Comparison of ENCODE assay signal across 8 cellular contexts in the genomic region with DNA sequence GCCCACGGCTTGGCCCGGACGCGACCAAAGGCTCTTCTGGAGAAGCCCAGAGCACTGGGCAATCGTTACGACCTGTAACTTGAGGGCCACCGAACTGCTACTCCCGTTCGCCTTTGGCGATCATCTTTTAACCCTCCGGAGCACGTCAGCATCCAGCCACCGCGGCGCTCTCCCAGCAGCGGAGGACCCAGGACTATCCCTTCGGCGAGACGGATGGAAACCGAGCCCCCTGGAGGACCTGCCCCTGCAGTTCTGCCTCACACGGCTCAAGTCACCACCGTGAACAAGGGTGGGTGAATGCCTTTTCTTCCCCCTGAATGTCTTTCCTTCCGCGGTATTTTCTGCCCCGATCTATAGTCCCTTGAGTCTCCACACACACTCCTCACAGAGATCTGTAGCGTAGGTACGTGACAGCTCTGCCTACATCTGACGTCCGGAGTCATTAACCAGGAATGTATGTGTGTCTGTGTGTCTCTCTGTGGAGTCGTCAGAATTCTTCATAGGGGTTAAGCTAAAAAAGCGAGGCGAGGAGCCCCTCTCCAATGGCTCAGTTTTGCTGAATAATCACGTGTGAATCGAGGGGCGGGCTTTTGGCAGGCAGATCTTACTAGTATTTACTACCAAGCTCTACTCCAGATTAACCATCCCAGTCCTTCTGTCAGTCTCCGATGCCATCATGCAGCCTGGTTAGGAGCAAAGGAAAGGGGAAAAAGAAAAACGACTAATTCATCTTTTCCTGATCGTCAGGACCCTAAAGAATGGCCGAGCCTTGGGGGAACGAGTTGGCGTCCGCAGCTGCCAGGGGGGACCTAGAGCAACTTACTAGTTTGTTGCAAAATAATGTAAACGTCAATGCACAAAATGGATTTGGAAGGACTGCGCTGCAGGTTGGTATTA. TPM values are rescaled to one million over a fixed set of nuclear protein-coding genes. Genes with fewer than 3 reads are reported as not detected.
DNase-seq lines count a peak whose midpoint lies in the region; ATAC-seq and TF ChIP-seq lines count a peak whose summit lies in the region.

TSS of gene CDKN2C (plus strand) at position 635 of the 897 bp plus-strand sequence. CDS start at position 759, 124 bp downstream.

- no peaks in the 10 kb centered on the region for H3K9me3 ChIP-seq in NT2/D1 (ENCODE audit: insufficient read depth, low read length)
- no peaks in the 10 kb centered on the region for H3K9me3 ChIP-seq in suprapubic skin

- no peak for TF ChIP-seq EP300 in suprapubic skin (IDR thresholded peaks at IDR 0.05)

- H3K36me3 ChIP-seq in NT2/D1 (ENCODE audit: insufficient read depth, insufficient read length, low read length), result no peaks in the 10 kb centered on the region
- no peaks in the 10 kb centered on the region for H3K36me3 ChIP-seq in suprapubic skin

- under 1% methylated on average over 24 of the region's 44 CpGs for WGBS in suprapubic skin

- peaks cover 94% of the 10 kb centered on the region for H3K27me3 ChIP-seq in NT2/D1 (ENCODE audit: insufficient read depth, insufficient read length)
- no peaks in the 10 kb centered on the region for H3K27me3 ChIP-seq in suprapubic skin

- peaks cover 3% of the 10 kb centered on the region for H3K4me1 ChIP-seq in NT2/D1 (ENCODE audit: insufficient read depth, insufficient read length)
- H3K4me1 ChIP-seq in suprapubic skin, result peaks cover 39% of the 10 kb centered on the region

- no peak for TF ChIP-seq CTCF in epithelial cell of proximal tubule (conservative IDR thresholded peaks at IDR 0.05; ENCODE audit: low read depth, low read length)
- TF ChIP-seq CTCF in suprapubic skin (IDR thresholded peaks at IDR 0.05), result no peak

- H3K4me3 ChIP-seq in NT2/D1 (ENCODE audit: insufficient read length, low read depth), result peak within 1 kb of the TSS; percentile 70
- H3K4me3 ChIP-seq in epithelial cell of proximal tubule (ENCODE audit: low read depth, low read length), result peak within 1 kb of the TSS; percentile 85
- H3K4me3 ChIP-seq in suprapubic skin, result peak within 1 kb of the TSS; percentile 89

- H3K9ac ChIP-seq in NT2/D1 (ENCODE audit: insufficient read length, low read depth), result peak within 1 kb of the TSS; percentile 78

- TF ChIP-seq POLR2A in suprapubic skin (IDR thresholded peaks at IDR 0.05), result peak in 1 of 2 donors; percentile 50

- peak; percentile 26 for ATAC-seq in GM21528 (IDR thresholded peaks at IDR 0.05; ENCODE audit: low FRiP score, unreplicated experiment)

- peak within 1 kb of the TSS; percentile 98 for H3K27ac ChIP-seq in suprapubic skin

- peak; percentile 87 for DNase-seq in DMS153 treated with DMSO at 0.1 percent for 48 hours (lab: John Stamatoyannopoulos, UW; ENCODE audit: unreplicated experiment)
- DNase-seq in HuH-7 (ENCODE audit: low spot score), result peak; percentile 60
- DNase-seq in NT2/D1 (ENCODE audit: low read depth, low spot score), result no peak
- peak; percentile 44 for DNase-seq in activated T-cell treated with anti-CD3 and anti-CD28 coated beads for 4 hours
- DNase-seq in epithelial cell of proximal tubule (ENCODE audit: low read depth), result no peak
- DNase-seq in mucosa of gallbladder (ENCODE audit: low spot score), result peak; percentile 82
- peak; percentile 87 to 90 for DNase-seq in suprapubic skin (ENCODE audit: low spot score in 2 of 2)

RNA-seq across cellular contexts. Expression of gene CDKN2C, which starts in this region (rescaled TPM):
- total RNA-seq in epithelial cell of proximal tubule (2.8 and 3.0 TPM in 2 replicates), mucosa of gallbladder (9.0 TPM), suprapubic skin (10 to 100 TPM in 3 of 4 donors, 1 to 10 TPM in 1; 9.9 to 13.0 (median 11.1) TPM)

Comparison
In these comparisons a context has a peak if more than half of its experiments do, and no peak if none do; other contexts are left out.
1. DNase-seq: peak in DMS153 treated with DMSO at 0.1 percent for 48 hours (single experiment), HuH-7 (single experiment), activated T-cell treated with anti-CD3 and anti-CD28 coated beads for 4 hours (single experiment), mucosa of gallbladder (single experiment) and suprapubic skin (2 of 2); none in NT2/D1 (single experiment) and epithelial cell of proximal tubule (single experiment).
2. Peak in every context shown above with its lines, with median percentiles within 50 percentile points of each other: H3K4me3 ChIP-seq.